2 cellular contexts compared by ENCODE assay signal in the genomic region with DNA sequence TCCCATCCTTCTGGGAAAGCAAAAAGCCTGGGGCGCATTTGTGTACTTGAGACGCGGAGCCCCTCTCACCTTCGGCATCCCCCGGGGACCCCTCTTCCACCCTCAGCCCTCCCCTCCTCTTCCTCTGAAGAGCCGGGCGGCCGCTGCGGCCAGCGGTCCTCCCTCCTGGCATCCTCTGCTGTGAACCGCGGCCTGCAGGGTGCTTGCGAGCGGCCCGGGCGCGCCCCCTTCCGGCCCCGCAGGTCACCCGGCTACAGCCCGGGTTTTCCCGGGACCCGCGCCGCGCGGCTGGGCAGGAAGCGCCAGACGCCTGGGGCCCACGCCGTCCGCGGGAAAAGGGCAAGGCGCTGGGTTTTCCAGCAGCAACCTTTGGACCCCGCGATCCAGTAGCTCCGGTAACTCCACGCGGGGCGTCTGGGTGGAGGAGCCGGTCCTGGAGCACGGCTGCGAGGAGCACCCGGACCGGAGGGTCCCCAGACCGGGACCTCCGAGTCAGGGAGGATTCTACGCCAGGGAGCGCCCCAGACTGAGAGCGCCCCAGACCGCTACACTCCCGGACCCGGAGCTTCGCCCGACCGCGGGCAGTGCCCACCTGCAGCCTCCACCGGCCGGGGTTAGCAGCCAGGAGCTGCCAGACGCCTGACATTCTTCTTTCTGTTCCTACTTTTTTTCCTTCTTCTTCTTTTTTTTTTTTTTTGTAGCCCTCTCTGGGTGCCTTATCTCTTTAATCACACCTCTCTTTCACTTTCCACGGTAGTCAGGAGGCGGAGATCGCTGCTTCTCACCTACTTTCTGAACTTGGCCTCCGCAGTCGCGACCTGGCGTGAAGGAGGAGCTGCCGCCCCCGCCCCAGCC.
TF ChIP-seq lines count a peak whose summit lies in the region.

A gene with protein sequence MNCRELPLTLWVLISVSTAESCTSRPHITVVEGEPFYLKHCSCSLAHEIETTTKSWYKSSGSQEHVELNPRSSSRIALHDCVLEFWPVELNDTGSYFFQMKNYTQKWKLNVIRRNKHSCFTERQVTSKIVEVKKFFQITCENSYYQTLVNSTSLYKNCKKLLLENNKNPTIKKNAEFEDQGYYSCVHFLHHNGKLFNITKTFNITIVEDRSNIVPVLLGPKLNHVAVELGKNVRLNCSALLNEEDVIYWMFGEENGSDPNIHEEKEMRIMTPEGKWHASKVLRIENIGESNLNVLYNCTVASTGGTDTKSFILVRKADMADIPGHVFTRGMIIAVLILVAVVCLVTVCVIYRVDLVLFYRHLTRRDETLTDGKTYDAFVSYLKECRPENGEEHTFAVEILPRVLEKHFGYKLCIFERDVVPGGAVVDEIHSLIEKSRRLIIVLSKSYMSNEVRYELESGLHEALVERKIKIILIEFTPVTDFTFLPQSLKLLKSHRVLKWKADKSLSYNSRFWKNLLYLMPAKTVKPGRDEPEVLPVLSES (plus strand): TSS at position 271 of the 855 bp plus-strand sequence. CDS start 6,865 bp downstream, outside the sequence.

TF ChIP-seq in PFSK-1, 5 proteins besides CTCF, POLR2A, EP300 and RAD21:
- TF ChIP-seq TAF1 (IDR thresholded peaks at IDR 0.05; ENCODE audit: borderline replicate concordance, insufficient read depth, low read length) (no peak), SIN3A (IDR thresholded peaks at IDR 0.05; ENCODE audit: borderline replicate concordance, insufficient read depth, low read length) (0 out of 2 replicates have a peak, but pooled peaks have one; percentile 13), FOXP2 (optimal IDR thresholded peaks at IDR 0.05; ENCODE audit: borderline replicate concordance, extremely low read depth, extremely low read length, insufficient read depth) (peak; percentile 90), POLR2AphosphoS5 (IDR thresholded peaks at IDR 0.05; ENCODE audit: low read depth, low read length) (no peak)
- TF ChIP-seq, protein P1, sequence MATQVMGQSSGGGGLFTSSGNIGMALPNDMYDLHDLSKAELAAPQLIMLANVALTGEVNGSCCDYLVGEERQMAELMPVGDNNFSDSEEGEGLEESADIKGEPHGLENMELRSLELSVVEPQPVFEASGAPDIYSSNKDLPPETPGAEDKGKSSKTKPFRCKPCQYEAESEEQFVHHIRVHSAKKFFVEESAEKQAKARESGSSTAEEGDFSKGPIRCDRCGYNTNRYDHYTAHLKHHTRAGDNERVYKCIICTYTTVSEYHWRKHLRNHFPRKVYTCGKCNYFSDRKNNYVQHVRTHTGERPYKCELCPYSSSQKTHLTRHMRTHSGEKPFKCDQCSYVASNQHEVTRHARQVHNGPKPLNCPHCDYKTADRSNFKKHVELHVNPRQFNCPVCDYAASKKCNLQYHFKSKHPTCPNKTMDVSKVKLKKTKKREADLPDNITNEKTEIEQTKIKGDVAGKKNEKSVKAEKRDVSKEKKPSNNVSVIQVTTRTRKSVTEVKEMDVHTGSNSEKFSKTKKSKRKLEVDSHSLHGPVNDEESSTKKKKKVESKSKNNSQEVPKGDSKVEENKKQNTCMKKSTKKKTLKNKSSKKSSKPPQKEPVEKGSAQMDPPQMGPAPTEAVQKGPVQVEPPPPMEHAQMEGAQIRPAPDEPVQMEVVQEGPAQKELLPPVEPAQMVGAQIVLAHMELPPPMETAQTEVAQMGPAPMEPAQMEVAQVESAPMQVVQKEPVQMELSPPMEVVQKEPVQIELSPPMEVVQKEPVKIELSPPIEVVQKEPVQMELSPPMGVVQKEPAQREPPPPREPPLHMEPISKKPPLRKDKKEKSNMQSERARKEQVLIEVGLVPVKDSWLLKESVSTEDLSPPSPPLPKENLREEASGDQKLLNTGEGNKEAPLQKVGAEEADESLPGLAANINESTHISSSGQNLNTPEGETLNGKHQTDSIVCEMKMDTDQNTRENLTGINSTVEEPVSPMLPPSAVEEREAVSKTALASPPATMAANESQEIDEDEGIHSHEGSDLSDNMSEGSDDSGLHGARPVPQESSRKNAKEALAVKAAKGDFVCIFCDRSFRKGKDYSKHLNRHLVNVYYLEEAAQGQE (IDR thresholded peaks at IDR 0.05; ENCODE audit: insufficient read depth in 1 of 2, low read depth in 2 of 2, low read length in 2 of 2), result no peak
TF ChIP-seq in PFSK-1: peak in this region for 2.

TF ChIP-seq in neural cell, 6 proteins besides CTCF, POLR2A, EP300 and RAD21:
- TF ChIP-seq MXI1 (conservative IDR thresholded peaks at IDR 0.05; ENCODE audit: poor library complexity, severe bottlenecking) (peak; percentile 41), TAF1 (IDR thresholded peaks at IDR 0.05; ENCODE audit: low read depth) (no peak), POLR2AphosphoS5 (IDR thresholded peaks at IDR 0.05) (no peak), SMC3 (conservative IDR thresholded peaks at IDR 0.05; ENCODE audit: poor library complexity) (peak; percentile 69), EZH2 (IDR thresholded peaks at IDR 0.05; ENCODE audit: borderline replicate concordance, insufficient read depth, low read length, poor library complexity, severe bottlenecking) (no peak)
- TF ChIP-seq, protein P1 (IDR thresholded peaks at IDR 0.05; ENCODE audit: borderline replicate concordance), result no peak
TF ChIP-seq in neural cell: peak in this region for 2.
